8 cellular contexts compared by ENCODE assay signal in the genomic region with DNA sequence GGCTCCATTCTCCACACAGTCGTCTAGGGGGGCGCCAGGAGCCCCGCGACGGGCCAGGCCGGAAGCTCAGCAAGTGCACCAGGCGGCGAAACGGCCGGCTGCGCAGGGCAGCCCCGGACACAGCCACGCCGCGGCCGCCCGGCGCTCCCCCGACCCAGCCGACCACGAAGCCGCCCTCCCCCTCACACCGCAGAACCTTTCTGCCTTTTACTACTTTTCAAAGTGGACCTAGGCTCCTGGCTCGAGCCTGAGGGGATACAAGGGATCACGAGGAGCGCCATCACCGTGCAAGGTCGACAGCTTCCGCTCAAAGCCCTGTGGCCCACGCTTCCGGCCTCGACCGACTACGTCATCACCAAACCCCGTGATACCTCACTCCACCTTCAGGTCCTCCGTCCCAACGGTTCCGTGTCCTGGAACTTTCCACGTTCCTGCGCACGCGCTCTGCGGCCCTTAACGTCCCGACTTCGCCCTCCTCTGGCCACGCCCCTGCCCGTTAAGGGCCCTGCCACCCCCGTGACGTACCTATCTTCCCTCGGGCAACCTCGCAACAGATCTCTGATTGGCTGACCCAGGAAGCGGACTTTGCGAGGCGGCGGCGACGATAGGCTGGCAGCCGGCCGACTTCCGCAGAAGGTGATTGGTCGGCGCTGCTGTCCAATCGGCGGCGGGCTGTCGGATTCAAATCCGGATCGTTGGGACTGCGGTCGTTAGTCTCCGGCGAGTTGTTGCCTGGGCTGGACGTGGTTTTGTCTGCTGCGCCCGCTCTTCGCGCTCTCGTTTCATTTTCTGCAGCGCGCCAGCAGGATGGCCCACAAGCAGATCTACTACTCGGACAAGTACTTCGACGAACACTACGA. TPM values are rescaled to one million over a fixed set of nuclear protein-coding genes. Genes with fewer than 3 reads are reported as not detected.
DNase-seq lines count a peak whose midpoint lies in the region; ATAC-seq and TF ChIP-seq lines count a peak whose summit lies in the region.

A gene (plus strand): TSS at position 710 of the 860 bp plus-strand sequence. CDS start 98 bp downstream, at position 808.

- no peaks in the 10 kb centered on the region for H4K20me1 ChIP-seq in OCI-LY1 (ENCODE audit: insufficient read depth, low read length)

- no peaks in the 10 kb centered on the region for H3K9me3 ChIP-seq in HUES64 (ENCODE audit: insufficient read depth, low read depth, low read length)
- no peaks in the 10 kb centered on the region for H3K9me3 ChIP-seq in OCI-LY1 (ENCODE audit: low read length)

- H3K9me2 ChIP-seq in OCI-LY1 (ENCODE audit: low read depth, low read length): no peaks in the 10 kb centered on the region

- H3K36me3 ChIP-seq in HUES64 (ENCODE audit: insufficient read depth, low read length): peaks cover 40% of the 10 kb centered on the region
- peaks cover 53% of the 10 kb centered on the region for H3K36me3 ChIP-seq in OCI-LY1 (ENCODE audit: insufficient read depth, low read length)

- peaks cover 19% of the 10 kb centered on the region for H3K4me1 ChIP-seq in HUES64 (ENCODE audit: insufficient read depth, low read length)
- peaks cover 42% of the 10 kb centered on the region for H3K4me1 ChIP-seq in OCI-LY1 (ENCODE audit: insufficient read depth, low read length, severe bottlenecking)

- H3K27ac Mint-ChIP-seq in Calu3 (ENCODE audit: unreplicated experiment): peak within 1 kb of the TSS; percentile 100

- H3K27me3 ChIP-seq in HUES64 (ENCODE audit: insufficient read depth, low read length): no peaks in the 10 kb centered on the region
- H3K27me3 ChIP-seq in OCI-LY1 (ENCODE audit: insufficient read depth, low read length): no peaks in the 10 kb centered on the region

- peak within 1 kb of the TSS; percentile 93 for H3K4me2 ChIP-seq in OCI-LY1 (ENCODE audit: low read length)

- BruUV-seq in Calu3 (replicated peaks; lab: Mats Ljungman, UMichigan): no TSS peak

- peaks cover 4% of the 10 kb centered on the region; the same call in 1 of the 2 replicates for H3F3A ChIP-seq in OCI-LY1 (ENCODE audit: insufficient read depth, low read length)

- TF ChIP-seq CTCF in Calu3 (IDR thresholded peaks at IDR 0.05; ENCODE audit: unreplicated experiment) (no peak), OCI-LY1 (IDR thresholded peaks at IDR 0.05; ENCODE audit: low read length) (no peak)

- peak within 1 kb of the TSS; percentile 99 for H3K4me3 ChIP-seq in HUES64 (ENCODE audit: low read length)
- H3K4me3 ChIP-seq in OCI-LY1 (ENCODE audit: low read depth, low read length, poor library complexity, severe bottlenecking): peak within 1 kb of the TSS; percentile 95

- peak within 1 kb of the TSS; percentile 97 for H3K9ac ChIP-seq in HUES64 (ENCODE audit: low read depth, low read length)
- peak within 1 kb of the TSS; percentile 97 for H3K9ac ChIP-seq in OCI-LY1 (ENCODE audit: low read length)

- H3K79me2 ChIP-seq in OCI-LY1 (ENCODE audit: insufficient read depth, low read length): peaks cover 47% of the 10 kb centered on the region

- CTCF ChIA-PET in Calu3 (lab: Charles Lee): no interaction called here

- H3K27me3 Mint-ChIP-seq in Calu3 (ENCODE audit: unreplicated experiment): no peaks in the 10 kb centered on the region

- peak; percentile 97 for DNase-seq in Calu3
- peak; percentile 99 for DNase-seq in activated CD8-positive, alpha-beta memory T cell treated with anti-CD3 and anti-CD28 coated beads, Interleukin-2, amount 50 U/mL, for 4 hours
- peak; percentile 100 for DNase-seq in mesenteric fat pad (ENCODE audit: low spot score)
- DNase-seq in stimulated activated CD8-positive, alpha-beta memory T cell treated with anti-CD3 and anti-CD28 coated beads, Interleukin-15, amount 100 ng/mL, for 24 hours (ENCODE audit: low read depth): peak; percentile 97

- no peaks in the 10 kb centered on the region for H3K9me3 Mint-ChIP-seq in Calu3 (ENCODE audit: low read depth, unreplicated experiment)

- intact Hi-C loops in Calu3 (cut with micrococcal nuclease; ENCODE audit: unreplicated experiment): no loop called here

- H3K36me3 Mint-ChIP-seq in Calu3 (ENCODE audit: insufficient read depth, unreplicated experiment): peaks cover 55% of the 10 kb centered on the region

- H3K4me3 Mint-ChIP-seq in Calu3 (ENCODE audit: low read depth, unreplicated experiment): peak within 1 kb of the TSS; percentile 81

- H3K27ac ChIP-seq in HUES64 (ENCODE audit: low read depth, low read length) (peak within 1 kb of the TSS; percentile 99), OCI-LY1 (ENCODE audit: low read depth, low read length, poor library complexity, severe bottlenecking) (peak within 1 kb of the TSS; percentile 92)

- WGBS in HUES64: under 1% methylated on average over 85 of the region's 85 CpGs

- H3K4me1 Mint-ChIP-seq in Calu3 (ENCODE audit: low read depth, unreplicated experiment): no peaks in the 10 kb centered on the region

- no peak within 1 kb of the TSS for H2AFZ ChIP-seq in OCI-LY1 (ENCODE audit: low read length)

- in situ Hi-C loops in endometrial microvascular endothelial cells (cut with HindIII; ENCODE audit: inconsistent ontology term, low pct_unique_long_range_greater_than_20kb, low sequenced_read_pairs): no loop called here

- peak; percentile 90 for ATAC-seq in GM21447 (IDR thresholded peaks at IDR 0.05; ENCODE audit: unreplicated experiment)

RNA-seq across cellular contexts. Expression of the gene that starts here (rescaled TPM):
- 99.5 and 116 TPM in 2 replicates for total RNA-seq in Calu3 (2022)
- 314 TPM for polyA plus RNA-seq in HUES64 (2013, experiment 1 of 2)
- polyA plus RNA-seq in HUES64 (2013, experiment 2 of 2): 369 TPM
- 384 TPM for total RNA-seq in endometrial microvascular endothelial cells (ENCODE audit: inconsistent ontology term)
- total RNA-seq in mesenteric fat pad: 6.5 TPM

Comparison
In these comparisons a context has a peak if more than half of its experiments do, and no peak if none do; other contexts are left out.
1. Peak in every context shown above with its lines: DNase-seq, ATAC-seq, H3K4me3 ChIP-seq and H3K27ac ChIP-seq.
2. RNA of the gene that starts here (total RNA-seq): 384 TPM in endometrial microvascular endothelial cells (single experiment) and 99.5 to 116 TPM in Calu3; 6.5 TPM in mesenteric fat pad (single experiment); every median in the first group is over 10 times any median in the second.